ENCODE assay signal across 18 cellular contexts in the genomic region with DNA sequence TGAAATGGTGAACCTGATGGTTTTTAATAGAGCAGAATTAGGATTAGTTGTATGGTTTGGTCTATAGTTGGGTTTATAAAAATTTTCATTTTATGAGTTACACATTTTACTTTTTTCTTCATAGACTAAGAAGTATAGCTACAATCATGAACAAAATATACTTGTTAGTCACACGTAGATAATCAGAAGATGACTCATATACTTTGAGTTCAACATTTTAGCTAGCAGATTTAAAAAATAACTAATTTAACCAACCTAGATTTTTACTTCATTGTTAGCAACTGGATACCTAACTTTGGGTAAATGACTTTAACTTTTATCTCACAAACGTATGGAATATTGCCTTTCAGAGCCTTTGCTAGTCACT. TPM values are rescaled to one million over a fixed set of nuclear protein-coding genes. Genes with fewer than 3 reads are reported as not detected.
DNase-seq lines count a peak whose midpoint lies in the region; ATAC-seq, FAIRE-seq and TF ChIP-seq lines count a peak whose summit lies in the region.
"Had no signal": no experiment of that assay in that cellular context is flagged by ENCODE, and none has a peak within 500 bp of the region (broad histone marks: within the 10 kb centered on the region; RNA-seq: fewer than 3 reads in every experiment).

No MANE protein-coding gene starts in this region.

- H3K27ac ChIP-seq in PC-3 (ENCODE audit: low read length) (no peak overlapping the region), endothelial cell of umbilical vein (ENCODE audit: insufficient read depth, low read depth, low read length) (no peak overlapping the region)
- H3K27ac ChIP-seq: esophagus muscularis mucosa, thoracic aorta, WERI-Rb-1 had no signal

- H3K4me1 ChIP-seq in PC-3 (ENCODE audit: insufficient read depth, low read length) (peaks cover 10% of the 10 kb centered on the region), endothelial cell of umbilical vein (ENCODE audit: control insufficient read depth, extremely low read depth, insufficient read depth, low read length) (no peaks in the 10 kb centered on the region)
- H3K4me1 ChIP-seq: esophagus muscularis mucosa had no signal

- peaks cover 12% of the 10 kb centered on the region for H3K36me3 Mint-ChIP-seq in activated naive CD4-positive, alpha-beta T cell treated with anti-CD3 and anti-CD28 coated beads, Interleukin-2, amount 50 U/mL, for 24 hours
- H3K36me3 Mint-ChIP-seq in stimulated activated memory B cell treated with anti-CD40 and anti-IgM and Interleukin-4, amounts not matched to agents 10 μg/mL and 1 μg/mL and 100 μg/mL, for 72 hours = peaks cover 43% of the 10 kb centered on the region
- peaks cover 4 to 44% of the 10 kb centered on the region in 2 donors for H3K36me3 Mint-ChIP-seq in activated T-cell treated with anti-CD3 and anti-CD28 coated beads, Interleukin-2, amount 50 U/mL, for 72 hours (ENCODE audit: insufficient read depth in 2 of 2)

- H3K9me3 ChIP-seq in PC-3 (ENCODE audit: low read length) = no peaks in the 10 kb centered on the region
- no peaks in the 10 kb centered on the region for H3K9me3 ChIP-seq in endothelial cell of umbilical vein (replicated peaks; ENCODE audit: control insufficient read depth, insufficient read depth, low read length)
- H3K9me3 ChIP-seq: esophagus muscularis mucosa, thoracic aorta had no signal

- no peaks in the 10 kb centered on the region for H3K9me2 ChIP-seq in PC-3 (replicated peaks; ENCODE audit: low read length)

- H3K79me2 ChIP-seq in PC-3 (ENCODE audit: low read length) = no peaks in the 10 kb centered on the region
- H3K79me2 ChIP-seq in endothelial cell of umbilical vein (ENCODE audit: control insufficient read depth, insufficient read depth, low read length) = no peaks in the 10 kb centered on the region

- H3K9ac ChIP-seq in PC-3 (ENCODE audit: low read length) = no peak overlapping the region
- no peak overlapping the region for H3K9ac ChIP-seq in endothelial cell of umbilical vein (replicated peaks; ENCODE audit: extremely low read depth, insufficient read depth, low read length)

- no peak for FAIRE-seq in endothelial cell of umbilical vein (lab: Jason Lieb, UNC)

- DNase-seq in activated naive CD4-positive, alpha-beta T cell (lab: John Stamatoyannopoulos, UW) = no peak
- DNase-seq in PC-3 (peak; percentile 17), endothelial cell of umbilical vein (ENCODE audit: low read depth, low spot score) (no peak), kidney glomerular epithelial cell (lab: John Stamatoyannopoulos, UW) (no peak), NCI-H2227 treated with DMSO at 0.1 percent for 48 hours (lab: John Stamatoyannopoulos, UW) (no peak)
- no peak for DNase-seq in activated T-cell treated with anti-CD3 and anti-CD28 coated beads, Interleukin-2, amount 50 U/mL, for 72 hours
- DNase-seq: DND-41, head of caudate nucleus, left ventricle myocardium superior, NCI-H1436, NCI-H2171, Right ventricle myocardium superior, T-cell, WERI-Rb-1 had no signal

- H3K27me3 ChIP-seq in PC-3 (ENCODE audit: low read length) = no peaks in the 10 kb centered on the region
- no peaks in the 10 kb centered on the region for H3K27me3 ChIP-seq in endothelial cell of umbilical vein (ENCODE audit: control insufficient read depth in 2 of 2, insufficient read depth in 2 of 2, low read length in 2 of 2)
- H3K27me3 ChIP-seq: esophagus muscularis mucosa had no signal

- H3K36me3 ChIP-seq in PC-3 (ENCODE audit: low read depth, low read length) (peaks cover 46% of the 10 kb centered on the region), endothelial cell of umbilical vein (ENCODE audit: control insufficient read depth in 2 of 2, extremely low read depth in 1 of 2, insufficient read depth in 2 of 2, low read length in 2 of 2) (peaks cover 11 to 17% of the 10 kb centered on the region in 2 experiments)

- no peaks in the 10 kb centered on the region for H3F3A ChIP-seq in PC-3 (ENCODE audit: low read length, unreplicated experiment)

- BruUV-seq in PC-3 (replicated peaks; lab: Mats Ljungman, UMichigan) = no TSS peak
- BruUV-seq in endothelial cell of umbilical vein (replicated peaks; lab: Mats Ljungman, UMichigan) = no TSS peak

- no peak for TF ChIP-seq CTCF in PC-3 (conservative IDR thresholded peaks at IDR 0.05; ENCODE audit: low read depth, low read length)
- TF ChIP-seq CTCF in endothelial cell of umbilical vein (IDR thresholded peaks at IDR 0.05; ENCODE audit: extremely low read depth in 1 of 2, insufficient read depth in 1 of 2, low read depth in 1 of 2, low read length in 2 of 2) = no peak

- H2AFZ ChIP-seq in PC-3 (ENCODE audit: low read length) (no peak overlapping the region), endothelial cell of umbilical vein (ENCODE audit: low read depth, low read length) (no peak overlapping the region)

- H3K27ac Mint-ChIP-seq in activated naive CD4-positive, alpha-beta T cell treated with anti-CD3 and anti-CD28 coated beads, Interleukin-2, amount 50 U/mL, for 24 hours = peak overlapping the region; percentile 15
- H3K27ac Mint-ChIP-seq in stimulated activated memory B cell treated with anti-CD40 and anti-IgM and Interleukin-4, amounts not matched to agents 10 μg/mL and 1 μg/mL and 100 μg/mL, for 72 hours = peak overlapping the region; percentile 7
- no peak overlapping the region for H3K27ac Mint-ChIP-seq in activated T-cell treated with anti-CD3 and anti-CD28 coated beads, Interleukin-2, amount 50 U/mL, for 72 hours

- H3K9me1 ChIP-seq in endothelial cell of umbilical vein (replicated peaks; ENCODE audit: control insufficient read depth, extremely low read depth, insufficient read depth, low read length) = no peaks in the 10 kb centered on the region

- CTCF ChIA-PET in PC-3 (lab: Charles Lee) (no interaction called here), endothelial cell of umbilical vein (lab: Charles Lee) (interaction anchor here (0.6 kb wide), 1 partner anchor 302 kb away, joined by 3 read pairs; no protein-coding TSS in a partner anchor)

- no peaks in the 10 kb centered on the region for H3K9me3 Mint-ChIP-seq in activated naive CD4-positive, alpha-beta T cell treated with anti-CD3 and anti-CD28 coated beads, Interleukin-2, amount 50 U/mL, for 24 hours
- no peaks in the 10 kb centered on the region for H3K9me3 Mint-ChIP-seq in stimulated activated memory B cell treated with anti-CD40 and anti-IgM and Interleukin-4, amounts not matched to agents 10 μg/mL and 1 μg/mL and 100 μg/mL, for 72 hours
- no peaks in the 10 kb centered on the region for H3K9me3 Mint-ChIP-seq in activated T-cell treated with anti-CD3 and anti-CD28 coated beads, Interleukin-2, amount 50 U/mL, for 72 hours
- H3K9me3 Mint-ChIP-seq: T-cell had no signal

- dilution Hi-C loops in endothelial cell of umbilical vein (cut with MboI; ENCODE audit: extremely low pct_ligation_motif_present, low sequenced_read_pairs) = no loop called here

- POLR2A ChIA-PET in PC-3 (lab: Charles Lee; ENCODE audit: unreplicated experiment) = interaction anchor here (0.6 kb wide), 1 partner anchor 184 kb away, joined by 3 read pairs; no protein-coding TSS in a partner anchor
- POLR2A ChIA-PET in endothelial cell of umbilical vein (lab: Charles Lee) = interaction anchor here (0.5 to 1.1 kb wide), 2 partner anchors 28 to 45 kb away, joined by 3 read pairs; partner anchors contain the start of gene MORC3

- TF ChIP-seq POLR2A in endothelial cell of umbilical vein (IDR thresholded peaks at IDR 0.05; ENCODE audit: low read depth, low read length) = no peak

- intact Hi-C loops in PC-3 (cut with micrococcal nuclease) (no loop called here), endothelial cell of umbilical vein (cut with micrococcal nuclease) (no loop called here)

- H3K4me1 Mint-ChIP-seq in activated naive CD4-positive, alpha-beta T cell treated with anti-CD3 and anti-CD28 coated beads, Interleukin-2, amount 50 U/mL, for 24 hours = peaks cover 16% of the 10 kb centered on the region
- H3K4me1 Mint-ChIP-seq in stimulated activated memory B cell treated with anti-CD40 and anti-IgM and Interleukin-4, amounts not matched to agents 10 μg/mL and 1 μg/mL and 100 μg/mL, for 72 hours = no peaks in the 10 kb centered on the region
- H3K4me1 Mint-ChIP-seq in activated T-cell treated with anti-CD3 and anti-CD28 coated beads, Interleukin-2, amount 50 U/mL, for 72 hours (ENCODE audit: low read depth) = peaks cover 13% of the 10 kb centered on the region

- H3K4me2 ChIP-seq in PC-3 (ENCODE audit: low read length) (no peak overlapping the region), endothelial cell of umbilical vein (ENCODE audit: insufficient read depth, low read length) (no peak overlapping the region)

- no peak overlapping the region for H3K4me3 Mint-ChIP-seq in activated naive CD4-positive, alpha-beta T cell treated with anti-CD3 and anti-CD28 coated beads, Interleukin-2, amount 50 U/mL, for 24 hours
- no peak overlapping the region for H3K4me3 Mint-ChIP-seq in stimulated activated memory B cell treated with anti-CD40 and anti-IgM and Interleukin-4, amounts not matched to agents 10 μg/mL and 1 μg/mL and 100 μg/mL, for 72 hours
- no peak overlapping the region for H3K4me3 Mint-ChIP-seq in activated T-cell treated with anti-CD3 and anti-CD28 coated beads, Interleukin-2, amount 50 U/mL, for 72 hours
- H3K4me3 Mint-ChIP-seq: T-cell had no signal

- no peaks in the 10 kb centered on the region for H3K27me3 Mint-ChIP-seq in activated naive CD4-positive, alpha-beta T cell treated with anti-CD3 and anti-CD28 coated beads, Interleukin-2, amount 50 U/mL, for 24 hours
- H3K27me3 Mint-ChIP-seq in stimulated activated memory B cell treated with anti-CD40 and anti-IgM and Interleukin-4, amounts not matched to agents 10 μg/mL and 1 μg/mL and 100 μg/mL, for 72 hours = no peaks in the 10 kb centered on the region
- H3K27me3 Mint-ChIP-seq in activated T-cell treated with anti-CD3 and anti-CD28 coated beads, Interleukin-2, amount 50 U/mL, for 72 hours (ENCODE audit: low read depth) = no peaks in the 10 kb centered on the region
- H3K27me3 Mint-ChIP-seq: T-cell had no signal

- ATAC-seq in PC-3 = peak; percentile 67
- no peak for ATAC-seq in stimulated activated memory B cell treated with anti-CD40 and anti-IgM and Interleukin-4, amounts not matched to agents 10 μg/mL and 1 μg/mL and 100 μg/mL, for 72 hours
- no peak for ATAC-seq in activated T-cell treated with anti-CD3 and anti-CD28 coated beads, Interleukin-2, amount 50 U/mL, for 72 hours (replicated peaks in 1 of 2)
- ATAC-seq: left ventricle myocardium superior, T-cell had no signal

- no peaks in the 10 kb centered on the region for H4K20me1 ChIP-seq in PC-3 (ENCODE audit: low read length)
- no peaks in the 10 kb centered on the region for H4K20me1 ChIP-seq in endothelial cell of umbilical vein (replicated peaks; ENCODE audit: control insufficient read depth, extremely low read depth, insufficient read depth, low read length)

- H3K4me3 ChIP-seq in PC-3 (ENCODE audit: low read length) (no peak overlapping the region), endothelial cell of umbilical vein (replicated peaks in 1 of 3; ENCODE audit: insufficient read depth in 1 of 3, low read depth in 1 of 3, low read length in 3 of 3) (no peak overlapping the region)
- H3K4me3 ChIP-seq: esophagus muscularis mucosa, thoracic aorta had no signal

RNA-seq across cellular contexts. Expression of gene MORC3, which starts 27.9 kb away (rescaled TPM):
- total RNA-seq in PC-3 (2014; rRNA removed) (17.9 and 23.0 TPM in 2 replicates), endothelial cell of umbilical vein (20.0 and 25.3 TPM in 2 replicates)
- polyA plus RNA-seq in endothelial cell of umbilical vein = 5.3 and 7.3 TPM in 2 replicates
- 8.7 and 9.3 TPM in 2 replicates for polyA plus RNA-seq in endothelial cell of umbilical vein (2011; cell fraction: cytosol; rRNA removed)
- polyA plus RNA-seq in endothelial cell of umbilical vein (2011; cell fraction: nucleus; rRNA removed) = 26.9 and 34.5 TPM in 2 replicates
- 17.6 and 19.2 TPM in 2 replicates for polyA plus RNA-seq in endothelial cell of umbilical vein (2012)
- 13.4 and 17.1 TPM in 2 replicates for polyA minus RNA-seq in endothelial cell of umbilical vein
- polyA minus RNA-seq in endothelial cell of umbilical vein (2011; cell fraction: cytosol; rRNA and poly(A)+ RNA removed) = 7.3 TPM
- polyA minus RNA-seq in endothelial cell of umbilical vein (2011; cell fraction: nucleus; rRNA and poly(A)+ RNA removed) = 24.9 and 38.8 TPM in 2 replicates
- total RNA-seq in activated T-cell treated with anti-CD3 and anti-CD28 coated beads, Interleukin-2, amount 50 U/mL, for 72 hours = 10 to 100 TPM; 30.2 to 32.7 TPM

RNA-seq across cellular contexts. Expression of gene CHAF1B, which starts 37.2 kb away (rescaled TPM):
- total RNA-seq in PC-3 (2014; rRNA removed) (18.5 and 19.0 TPM in 2 replicates), endothelial cell of umbilical vein (13.0 and 16.4 TPM in 2 replicates)
- polyA plus RNA-seq in endothelial cell of umbilical vein = 5.4 and 7.0 TPM in 2 replicates
- 8.0 and 9.7 TPM in 2 replicates for polyA plus RNA-seq in endothelial cell of umbilical vein (2011; cell fraction: cytosol; rRNA removed)
- polyA plus RNA-seq in endothelial cell of umbilical vein (2011; cell fraction: nucleus; rRNA removed) = 8.0 and 11.8 TPM in 2 replicates
- 7.1 and 9.2 TPM in 2 replicates for polyA plus RNA-seq in endothelial cell of umbilical vein (2012)
- 7.0 and 7.8 TPM in 2 replicates for polyA minus RNA-seq in endothelial cell of umbilical vein
- 12.7 TPM for polyA minus RNA-seq in endothelial cell of umbilical vein (2011; cell fraction: cytosol; rRNA and poly(A)+ RNA removed)
- 4.4 and 5.0 TPM in 2 replicates for polyA minus RNA-seq in endothelial cell of umbilical vein (2011; cell fraction: nucleus; rRNA and poly(A)+ RNA removed)
- 10 to 100 TPM; 26.0 to 35.1 TPM for total RNA-seq in activated T-cell treated with anti-CD3 and anti-CD28 coated beads, Interleukin-2, amount 50 U/mL, for 72 hours
